ENCODE assay signal across 18 cellular contexts in genomic region chr21:44579056-44579832, GRCh38. TPM values are rescaled to one million over a fixed set of nuclear protein-coding genes. Genes with fewer than 3 reads are reported as not detected.
DNase-seq lines count a peak whose midpoint lies in the region; ATAC-seq and TF ChIP-seq lines count a peak whose summit lies in the region.
"Had no signal": no experiment of that assay in that cellular context is flagged by ENCODE, and none has a peak within 500 bp of the region (broad histone marks: within the 10 kb centered on the region; RNA-seq: fewer than 3 reads in every experiment).

No MANE protein-coding gene starts in this region.

- no peak overlapping the region for H3K27ac Mint-ChIP-seq in CD14-positive monocyte
- H3K27ac Mint-ChIP-seq: CD8-positive, alpha-beta T cell had no signal

- H3K36me3 Mint-ChIP-seq in CD14-positive monocyte: no peaks in the 10 kb centered on the region
- H3K36me3 Mint-ChIP-seq: CD8-positive, alpha-beta T cell had no signal

- H3K4me3 Mint-ChIP-seq in CD14-positive monocyte: no peak overlapping the region
- H3K4me3 Mint-ChIP-seq: CD8-positive, alpha-beta T cell had no signal

- peak; percentile 27 for DNase-seq in CD14-positive monocyte (ENCODE audit: low spot score)
- DNase-seq in H7: peak; percentile 14
- DNase-seq in lower lobe of right lung: peak; percentile 28
- peak; percentile 8 for DNase-seq in stimulated activated CD8-positive, alpha-beta memory T cell treated with anti-CD3 and anti-CD28 coated beads, Interleukin-4, amount 100 ng/mL, for 48 hours
- no peak for DNase-seq in GM19240 (ENCODE audit: insufficient read length, low spot score)
- no peak for DNase-seq in dedifferentiated amniotic fluid mesenchymal stem cell (ENCODE audit: extremely low spot score)
- DNase-seq: DMS79, Kasumi-1, MG63, NCI-H1048, NCI-H1436 treated with DMSO at 0.1 percent for 48 hours, NCI-H2029, NCI-H526 had no signal

- peaks cover 21 to 64% (median 50%) of the 10 kb centered on the region in 7 donors for H3K9me3 Mint-ChIP-seq in CD14-positive monocyte

- H3K27me3 Mint-ChIP-seq in CD14-positive monocyte (ENCODE audit: low read depth in 3 of 3): peaks cover 10 to 39% (median 16%) of the 10 kb centered on the region in 3 donors

- TF ChIP-seq CTCF in CD14-positive monocyte (IDR thresholded peaks at IDR 0.05) (no peak), lower lobe of right lung (IDR thresholded peaks at IDR 0.05) (no peak)

- H3K9me3 ChIP-seq in lower lobe of right lung: peaks cover 15% of the 10 kb centered on the region
- H3K9me3 ChIP-seq: SJSA1 had no signal

- H3K27ac ChIP-seq in lower lobe of right lung: no peak overlapping the region
- H3K27ac ChIP-seq: BLaER1, SJSA1 had no signal

- H3K4me3 ChIP-seq in H7 (ENCODE audit: insufficient read depth, low read depth, low read length) (no peak overlapping the region), lower lobe of right lung (no peak overlapping the region)
- H3K4me3 ChIP-seq: BLaER1, MG63, SJSA1 had no signal

- no peaks in the 10 kb centered on the region for H3K4me1 Mint-ChIP-seq in CD14-positive monocyte

- intact Hi-C loops in CD14-positive monocyte (cut with micrococcal nuclease) (no loop called here), lower lobe of right lung (cut with DNase I) (no loop called here)

- H3K4me1 ChIP-seq in lower lobe of right lung: no peaks in the 10 kb centered on the region
- H3K4me1 ChIP-seq: SJSA1 had no signal

- no peaks in the 10 kb centered on the region for H3K27me3 ChIP-seq in H7 (ENCODE audit: control insufficient read depth, insufficient read depth, low read length)
- H3K27me3 ChIP-seq in lower lobe of right lung (ENCODE audit: low read depth): peaks cover 1% of the 10 kb centered on the region
- H3K27me3 ChIP-seq: BLaER1 had no signal

- ATAC-seq in lower lobe of right lung (no peak), HG03280 (IDR thresholded peaks at IDR 0.05; ENCODE audit: unreplicated experiment) (no peak)
- ATAC-seq: CD8-positive, alpha-beta T cell had no signal

- H3K36me3 ChIP-seq in H7 (replicated peaks; ENCODE audit: control insufficient read depth, insufficient read depth, low read length) (no peaks in the 10 kb centered on the region), lower lobe of right lung (no peaks in the 10 kb centered on the region)
- H3K36me3 ChIP-seq: BLaER1, MG63, SJSA1 had no signal

RNA-seq across cellular contexts. Expression of gene KRTAP10-5, which starts 1.2 kb away (rescaled TPM):
- polyA plus RNA-seq in CD14-positive monocyte: not detected
- not detected in 2 replicates for total RNA-seq in H7 (2014; rRNA removed; shearing (Covaris generic))
- total RNA-seq in lower lobe of right lung: not detected
- total RNA-seq: A673; CD8-positive, alpha-beta T cell; SJSA1 had no signal

RNA-seq across cellular contexts. Expression of gene KRTAP10-4, which starts 5.7 kb away (rescaled TPM):
- polyA plus RNA-seq in CD14-positive monocyte: not detected
- not detected in 2 replicates for total RNA-seq in H7 (2014; rRNA removed; shearing (Covaris generic))
- not detected for total RNA-seq in lower lobe of right lung
- total RNA-seq: A673; CD8-positive, alpha-beta T cell; SJSA1 had no signal

RNA-seq across cellular contexts. Expression of gene KRTAP10-6, which starts 13.1 kb away (rescaled TPM):
- not detected for polyA plus RNA-seq in CD14-positive monocyte
- total RNA-seq in H7 (2014; rRNA removed; shearing (Covaris generic)): not detected in 2 replicates
- total RNA-seq in lower lobe of right lung: not detected
- total RNA-seq: CD8-positive, alpha-beta T cell; SJSA1 had no signal

RNA-seq across cellular contexts. Expression of gene KRTAP10-3, which starts 20.6 kb away (rescaled TPM):
- polyA plus RNA-seq in CD14-positive monocyte: not detected
- not detected in 2 replicates for total RNA-seq in H7 (2014; rRNA removed; shearing (Covaris generic))
- not detected for total RNA-seq in lower lobe of right lung
- total RNA-seq: CD8-positive, alpha-beta T cell; SJSA1 had no signal

RNA-seq across cellular contexts. Expression of gene KRTAP10-7, which starts 21.2 kb away (rescaled TPM):
- not detected for polyA plus RNA-seq in CD14-positive monocyte
- not detected in 2 replicates for total RNA-seq in H7 (2014; rRNA removed; shearing (Covaris generic))
- not detected for total RNA-seq in lower lobe of right lung
- total RNA-seq: A673; CD8-positive, alpha-beta T cell; SJSA1 had no signal

Comparison
In these comparisons a context has a peak if more than half of its experiments do, and no peak if none do; other contexts are left out.
1. DNase-seq: peak in CD14-positive monocyte (single experiment), H7 (single experiment), lower lobe of right lung (single experiment) and stimulated activated CD8-positive, alpha-beta memory T cell treated with anti-CD3 and anti-CD28 coated beads, Interleukin-4, amount 100 ng/mL, for 48 hours (single experiment); none in GM19240 (single experiment) and dedifferentiated amniotic fluid mesenchymal stem cell (single experiment).